Comparison of ENCODE assay signal across 8 cellular contexts in genomic region chr9:136108648-136109266, GRCh38. TPM values are rescaled to one million over a fixed set of nuclear protein-coding genes. Genes with fewer than 3 reads are reported as not detected.
DNase-seq lines count a peak whose midpoint lies in the region; ATAC-seq and TF ChIP-seq lines count a peak whose summit lies in the region.

No MANE protein-coding gene starts in this region.

- POLR2A ChIA-PET in A673 (lab: Charles Lee; ENCODE audit: low non-redundant PET): no interaction called here

- H3K36me3 ChIP-seq in A673 (ENCODE audit: insufficient read depth, low read length, poor library complexity, severe bottlenecking): no peaks in the 10 kb centered on the region
- H3K36me3 ChIP-seq in Karpas-422 (ENCODE audit: insufficient read depth, low read length): no peaks in the 10 kb centered on the region

- H3K27me3 Mint-ChIP-seq in brain (peaks cover 4% of the 10 kb centered on the region), naive B cell (peaks cover 0 to 22% (median 0%) of the 10 kb centered on the region in 3 donors)

- CTCF ChIA-PET in A673 (lab: Charles Lee): interaction anchor here (0.9 to 1.2 kb wide), 3 partner anchors 30 to 140 kb away, joined by 4 to 7 read pairs (median 6); no protein-coding TSS in a partner anchor

- peak overlapping the region; percentile 43 for H3K4me3 ChIP-seq in A673 (ENCODE audit: low read depth, low read length, poor library complexity, severe bottlenecking)
- H3K4me3 ChIP-seq in HL-60 (replicated peaks; ENCODE audit: insufficient read depth, low read length): no peak overlapping the region
- no peak overlapping the region for H3K4me3 ChIP-seq in Karpas-422 (ENCODE audit: low read length)

- no peak for ATAC-seq in naive B cell (ENCODE audit: low read depth in 2 of 2)

- H2AFZ ChIP-seq in Karpas-422 (ENCODE audit: low read length): no peak overlapping the region

- DNase-seq in A673 (ENCODE audit: low spot score) (no peak), HL-60 (ENCODE audit: low read depth in 1 of 2, low spot score in 1 of 2) (no peak), naive B cell (no peak), NCI-H2081 treated with DMSO at 0.1 percent for 48 hours (lab: John Stamatoyannopoulos, UW) (no peak), NCI-H345 treated with DMSO at 0.1 percent for 48 hours (lab: John Stamatoyannopoulos, UW; ENCODE audit: unreplicated experiment) (no peak), Karpas-422 (no peak)
- DNase-seq in stimulated activated CD4-positive, alpha-beta T cell treated with anti-CD3 and anti-CD28 coated beads, Interleukin-12 subunit alpha, Interleukin-12 subunit beta, amount 100 ng/mL, for 4 hours: no peak

- intact Hi-C loops in A673 (cut with micrococcal nuclease; ENCODE audit: unreplicated experiment): no loop called here

- H3K27ac Mint-ChIP-seq in brain (peak overlapping the region in 4 of 5 experiments; percentile 56 to 92 (median 84)), naive B cell (peak overlapping the region in 1 of 6 donors; percentile 76)

- H3K27ac ChIP-seq in A673 (ENCODE audit: low read depth, low read length, poor library complexity, severe bottlenecking): peak overlapping the region; percentile 92
- peak overlapping the region; percentile 26; the same call in 1 of the 2 replicates for H3K27ac ChIP-seq in HL-60 (replicated peaks)
- no peak overlapping the region for H3K27ac ChIP-seq in Karpas-422 (ENCODE audit: low read length)

- H3K4me1 Mint-ChIP-seq in brain: peaks cover 76% of the 10 kb centered on the region
- peaks cover 14 to 34% (median 31%) of the 10 kb centered on the region in 3 donors for H3K4me1 Mint-ChIP-seq in naive B cell

- TF ChIP-seq CTCF in A673 (conservative IDR thresholded peaks at IDR 0.05; ENCODE audit: low read depth, low read length) (no peak), HL-60 (IDR thresholded peaks at IDR 0.05; ENCODE audit: insufficient read depth, low read length) (no peak), brain (conservative IDR thresholded peaks at IDR 0.05) (no peak)

- BruUV-seq in A673 (replicated peaks; lab: Mats Ljungman, UMichigan): no TSS peak

- H3K27me3 ChIP-seq in A673 (replicated peaks; ENCODE audit: insufficient read depth, low read depth, low read length, poor library complexity) (no peaks in the 10 kb centered on the region), HL-60 (ENCODE audit: insufficient read depth, poor library complexity, severe bottlenecking) (peaks cover 4% of the 10 kb centered on the region), Karpas-422 (ENCODE audit: low read length) (no peaks in the 10 kb centered on the region)

- H3K4me3 Mint-ChIP-seq in brain: peak overlapping the region in 4 of 5 experiments; percentile 19 to 60 (median 54)
- H3K4me3 Mint-ChIP-seq in naive B cell: peak overlapping the region; percentile 44 to 91 (median 72)

- no peaks in the 10 kb centered on the region for H3K9me3 Mint-ChIP-seq in brain
- H3K9me3 Mint-ChIP-seq in naive B cell: no peaks in the 10 kb centered on the region

- no peaks in the 10 kb centered on the region for H3K36me3 Mint-ChIP-seq in brain
- no peaks in the 10 kb centered on the region for H3K36me3 Mint-ChIP-seq in naive B cell

- H3K4me1 ChIP-seq in A673 (ENCODE audit: insufficient read depth, low read length, poor library complexity, severe bottlenecking): peaks cover 71% of the 10 kb centered on the region
- H3K4me1 ChIP-seq in Karpas-422 (ENCODE audit: low read length): peaks cover 21% of the 10 kb centered on the region

- H3K4me2 ChIP-seq in Karpas-422 (ENCODE audit: low read depth, low read length, poor library complexity, severe bottlenecking): no peak overlapping the region

- no peaks in the 10 kb centered on the region for H3K9me2 ChIP-seq in Karpas-422 (replicated peaks; ENCODE audit: insufficient read depth, low read length)

- H4K20me1 ChIP-seq in Karpas-422 (ENCODE audit: insufficient read depth, low read depth, low read length): peaks cover 6% of the 10 kb centered on the region; the same call in 1 of the 2 replicates

- no peaks in the 10 kb centered on the region for H3K79me2 ChIP-seq in Karpas-422 (ENCODE audit: low read length)

- H3K9me3 ChIP-seq in A673 (ENCODE audit: low read depth, low read length, poor library complexity, severe bottlenecking) (no peaks in the 10 kb centered on the region), Karpas-422 (ENCODE audit: low read length) (no peaks in the 10 kb centered on the region)

- no peak overlapping the region for H3K9ac ChIP-seq in Karpas-422 (ENCODE audit: low read length)

RNA-seq across cellular contexts. Expression of gene TMEM250, which starts 9.9 kb away (rescaled TPM):
- total RNA-seq in A673 (2021): 44.7 and 48.4 TPM in 2 replicates
- polyA plus RNA-seq in brain (ENCODE audit: insufficient read depth, low read depth, low replicate concordance): 36.6 TPM
- polyA plus RNA-seq in naive B cell (ENCODE audit: low read depth in 6 of 6): 10 to 100 TPM in 5 of 6 donors, 1 to 10 TPM in 1; 6.8 to 26.5 (median 18.0) TPM
- total RNA-seq in Karpas-422 (2014; rRNA removed; shearing (Covaris generic); ENCODE audit: low replicate concordance): 15.1 and 40.9 TPM in 2 replicates

RNA-seq across cellular contexts. Expression of gene NACC2, which starts 13.7 kb away (rescaled TPM):
- total RNA-seq in A673 (2021): 19.5 and 22.7 TPM in 2 replicates
- 20.6 TPM for polyA plus RNA-seq in brain (ENCODE audit: insufficient read depth, low read depth, low replicate concordance)
- under 1 TPM in 4 of 6 donors, not detected in 2; 0.04 to 0.11 (median 0.06) TPM for polyA plus RNA-seq in naive B cell (ENCODE audit: low read depth in 6 of 6)
- not detected in 2 replicates for total RNA-seq in Karpas-422 (2014; rRNA removed; shearing (Covaris generic); ENCODE audit: low replicate concordance)

Comparison
In these comparisons a context has a peak if more than half of its experiments do, and no peak if none do; other contexts are left out.
1. RNA of gene NACC2, which starts 13.7 kb away (total RNA-seq): 19.5 to 22.7 TPM in A673; not detected in Karpas-422; every median in the first group is over 10 times any median in the second.